Comparison of ENCODE assay signal across 9 cellular contexts in the genomic region with DNA sequence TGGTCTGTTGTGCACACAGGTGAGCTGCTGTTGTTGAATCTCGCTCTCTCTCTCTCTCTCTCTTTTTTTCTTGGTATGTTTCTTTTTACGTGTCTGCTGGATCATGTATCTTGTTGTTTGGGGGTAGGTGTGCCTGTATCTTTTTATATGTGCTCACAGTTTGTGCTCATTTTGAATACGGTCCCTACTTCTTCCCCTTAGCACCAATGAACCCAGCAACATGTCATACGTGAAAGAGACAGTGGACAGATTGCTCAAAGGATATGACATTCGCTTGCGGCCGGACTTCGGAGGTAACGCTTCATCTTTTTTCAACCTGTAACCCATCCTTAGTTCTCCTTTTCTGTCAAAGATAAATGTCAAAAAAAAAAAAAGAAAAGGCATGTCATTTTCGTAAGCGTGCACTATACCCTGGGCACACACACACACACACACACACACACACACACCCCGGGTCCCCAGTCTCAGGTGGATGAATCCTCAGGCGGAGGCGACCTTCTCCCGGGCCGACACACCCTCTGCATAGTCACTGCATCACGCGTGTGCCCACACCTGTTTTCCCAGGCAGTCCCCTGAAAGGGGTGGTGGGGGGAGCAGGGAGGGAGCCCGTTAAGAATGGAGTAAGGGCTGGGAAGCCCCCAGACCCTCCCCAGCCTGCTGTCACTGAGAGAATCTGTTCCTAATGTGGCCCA. TPM values are rescaled to one million over a fixed set of nuclear protein-coding genes. Genes with fewer than 3 reads are reported as not detected.
DNase-seq lines count a peak whose midpoint lies in the region; ATAC-seq and TF ChIP-seq lines count a peak whose summit lies in the region.
"Had no signal": no experiment of that assay in that cellular context is flagged by ENCODE, and none has a peak within 500 bp of the region (broad histone marks: within the 10 kb centered on the region; RNA-seq: fewer than 3 reads in every experiment).

No MANE protein-coding gene starts in this region.

- H3K4me3 ChIP-seq in AG04450 (ENCODE audit: low read depth, low read length) (peak overlapping the region; percentile 68), GM23248 (peak overlapping the region; percentile 48), psoas muscle (peak overlapping the region; percentile 43)

- H3K27ac ChIP-seq in AG04450 (ENCODE audit: low read depth, low read length) (no peak overlapping the region), GM23248 (no peak overlapping the region), psoas muscle (no peak overlapping the region)

- intact Hi-C loops in Right ventricle myocardium superior (cut with DNase I) (loop anchor here (5.0 to 10.0 kb wide), 2 partner anchors 97 to 190 kb away; no protein-coding TSS in a partner anchor), psoas muscle (cut with DNase I) (no loop called here)

- no peaks in the 10 kb centered on the region for H3K9me3 Mint-ChIP-seq in activated CD4-positive, alpha-beta memory T cell treated with anti-CD3 and anti-CD28 coated beads, Interleukin-2, amount 10 ng/mL, durations not matched to agents 7 days and 5 days

- H4K20me1 ChIP-seq in GM23248 (ENCODE audit: insufficient read depth): no peaks in the 10 kb centered on the region

- DNase-seq in AG04450 (ENCODE audit: low read depth, low spot score) (no peak), GM23248 (no peak), Right ventricle myocardium superior (peak; percentile 30), psoas muscle (no peak), mesenteric fat pad (ENCODE audit: low spot score) (no peak), GM03348 (ENCODE audit: low spot score) (no peak), NCI-H1417 treated with DMSO at 0.1 percent for 48 hours (lab: John Stamatoyannopoulos, UW) (no peak)
- DNase-seq in activated CD4-positive, alpha-beta memory T cell treated with anti-CD3 and anti-CD28 coated beads, Interleukin-2, amount 10 ng/mL, durations not matched to agents 7 days and 5 days: no peak

- peaks cover 37% of the 10 kb centered on the region for H3K27me3 Mint-ChIP-seq in activated CD4-positive, alpha-beta memory T cell treated with anti-CD3 and anti-CD28 coated beads, Interleukin-2, amount 10 ng/mL, durations not matched to agents 7 days and 5 days

- WGBS in GM23248 (ENCODE audit: low coverage in 1 of 2, low lambda C conversion rate in 2 of 2, missing lambda C conversion rate in 2 of 2), 2 experiments: 3 to 6% methylated on average over 18 to 19 of the region's 19 CpGs
- 1 to 2% (median 1%) methylated on average over 19 of the region's 19 CpGs for WGBS in psoas muscle, 3 donors

- no peak overlapping the region for H3K27ac Mint-ChIP-seq in activated CD4-positive, alpha-beta memory T cell treated with anti-CD3 and anti-CD28 coated beads, Interleukin-2, amount 10 ng/mL, durations not matched to agents 7 days and 5 days

- H3K9me2 ChIP-seq in GM23248 (ENCODE audit: insufficient read depth): no peaks in the 10 kb centered on the region

- POLR2A ChIA-PET in AG04450 (lab: Yijun Ruan, JAX): no interaction called here
- POLR2A ChIA-PET in activated CD4-positive, alpha-beta memory T cell treated with anti-CD3 and anti-CD28 coated beads, Interleukin-2, amount 10 ng/mL, durations not matched to agents 7 days and 5 days (lab: Charles Lee): no interaction called here

- no peak overlapping the region for H3K9ac ChIP-seq in GM23248

- no peaks in the 10 kb centered on the region for H3K27me3 ChIP-seq in AG04450 (ENCODE audit: control insufficient read depth, insufficient read depth, low read length)
- peaks cover 14% of the 10 kb centered on the region; the same call in 1 of the 2 replicates for H3K27me3 ChIP-seq in GM23248 (replicated peaks; ENCODE audit: insufficient read depth)
- H3K27me3 ChIP-seq in psoas muscle (ENCODE audit: insufficient read depth in 3 of 3, low read length in 2 of 3): peaks cover 0 to 25% (median 10%) of the 10 kb centered on the region in 3 donors

- no peaks in the 10 kb centered on the region for H3K36me3 Mint-ChIP-seq in activated CD4-positive, alpha-beta memory T cell treated with anti-CD3 and anti-CD28 coated beads, Interleukin-2, amount 10 ng/mL, durations not matched to agents 7 days and 5 days (ENCODE audit: low read depth)

- peak overlapping the region; percentile 49; the same call in 1 of the 2 replicates for H2AFZ ChIP-seq in GM23248

- no peak for TF ChIP-seq CTCF in AG04450 (IDR thresholded peaks at IDR 0.05; ENCODE audit: low read depth, low read length)
- no peak for TF ChIP-seq CTCF in psoas muscle (IDR thresholded peaks at IDR 0.05)

- H3K4me1 ChIP-seq in GM23248 (ENCODE audit: insufficient read depth): no peaks in the 10 kb centered on the region
- no peaks in the 10 kb centered on the region for H3K4me1 ChIP-seq in psoas muscle

- H3K4me3 Mint-ChIP-seq in activated CD4-positive, alpha-beta memory T cell treated with anti-CD3 and anti-CD28 coated beads, Interleukin-2, amount 10 ng/mL, durations not matched to agents 7 days and 5 days: peak overlapping the region; percentile 57

- CTCF ChIA-PET in AG04450 (lab: Charles Lee): interaction anchor here (0.6 to 3.1 kb wide), 11 partner anchors 10 to 479 kb away, joined by 3 to 34 read pairs (median 5); no protein-coding TSS in a partner anchor
- CTCF ChIA-PET in activated CD4-positive, alpha-beta memory T cell treated with anti-CD3 and anti-CD28 coated beads, Interleukin-2, amount 10 ng/mL, durations not matched to agents 7 days and 5 days (lab: Charles Lee): interaction anchor here (1.0 kb wide), 2 partner anchors 184 to 188 kb away, joined by 3 to 6 read pairs; no protein-coding TSS in a partner anchor

- peak overlapping the region; percentile 51 for H3K4me2 ChIP-seq in GM23248 (ENCODE audit: unreplicated experiment)

- ATAC-seq in Right ventricle myocardium superior (ENCODE audit: poor library complexity) (peak; percentile 59), psoas muscle (no peak)

- in situ Hi-C loops in GM23248 (cut with MboI): no loop called here

- H3F3A ChIP-seq in GM23248 (ENCODE audit: insufficient read depth): no peaks in the 10 kb centered on the region

- peaks cover 18% of the 10 kb centered on the region for H3K4me1 Mint-ChIP-seq in activated CD4-positive, alpha-beta memory T cell treated with anti-CD3 and anti-CD28 coated beads, Interleukin-2, amount 10 ng/mL, durations not matched to agents 7 days and 5 days

- H3K36me3 ChIP-seq in GM23248 (ENCODE audit: low read depth) (no peaks in the 10 kb centered on the region), psoas muscle (ENCODE audit: insufficient read depth in 1 of 2, low read depth in 1 of 2) (no peaks in the 10 kb centered on the region)

- H3K79me2 ChIP-seq in GM23248 (ENCODE audit: insufficient read depth): no peaks in the 10 kb centered on the region

- H3K9me3 ChIP-seq in AG04450 (ENCODE audit: control insufficient read depth, insufficient read depth, low read length) (no peaks in the 10 kb centered on the region), GM23248 (ENCODE audit: low read depth) (no peaks in the 10 kb centered on the region), psoas muscle (no peaks in the 10 kb centered on the region)

RNA-seq across cellular contexts. Expression of a gene that starts 0.5 kb away (rescaled TPM):
- polyA plus RNA-seq in AG04450 (2011; rRNA removed): 7.1 and 8.1 TPM in 2 replicates
- 18.2 and 23.1 TPM in 2 replicates for polyA minus RNA-seq in AG04450 (2011; rRNA and poly(A)+ RNA removed)
- not detected in 2 replicates for total RNA-seq in GM23248 (2014; rRNA removed; shearing (Covaris generic))
- polyA plus RNA-seq in GM23248 (2016; fragmentation: Nextera tagmentation; extraction: Ambion mirVana): not detected in 2 replicates
- total RNA-seq in activated CD4-positive, alpha-beta memory T cell treated with anti-CD3 and anti-CD28 coated beads, Interleukin-2, amount 10 ng/mL, durations not matched to agents 7 days and 5 days: not detected
- 1.1 TPM for total RNA-seq in Right ventricle myocardium superior
- not detected for total RNA-seq in psoas muscle
- not detected for polyA plus RNA-seq in psoas muscle
- not detected for total RNA-seq in mesenteric fat pad

RNA-seq across cellular contexts. Expression of a gene that starts 38.5 kb away (rescaled TPM):
- polyA plus RNA-seq in AG04450 (2011; rRNA removed): 1.9 and 3.1 TPM in 2 replicates
- 3.6 and 3.7 TPM in 2 replicates for polyA minus RNA-seq in AG04450 (2011; rRNA and poly(A)+ RNA removed)
- not detected in 2 replicates for total RNA-seq in GM23248 (2014; rRNA removed; shearing (Covaris generic))
- polyA plus RNA-seq in GM23248 (2016; fragmentation: Nextera tagmentation; extraction: Ambion mirVana): not detected in 2 replicates
- total RNA-seq in activated CD4-positive, alpha-beta memory T cell treated with anti-CD3 and anti-CD28 coated beads, Interleukin-2, amount 10 ng/mL, durations not matched to agents 7 days and 5 days: not detected
- 5.9 TPM for total RNA-seq in Right ventricle myocardium superior
- not detected for total RNA-seq in psoas muscle
- under 1 TPM in 1 of 3 donors, not detected in 2; 0.01 TPM for polyA plus RNA-seq in psoas muscle
- not detected for total RNA-seq in mesenteric fat pad
- polyA plus RNA-seq: adipose tissue had no signal
